2 cellular contexts compared by ENCODE assay signal in the genomic region with DNA sequence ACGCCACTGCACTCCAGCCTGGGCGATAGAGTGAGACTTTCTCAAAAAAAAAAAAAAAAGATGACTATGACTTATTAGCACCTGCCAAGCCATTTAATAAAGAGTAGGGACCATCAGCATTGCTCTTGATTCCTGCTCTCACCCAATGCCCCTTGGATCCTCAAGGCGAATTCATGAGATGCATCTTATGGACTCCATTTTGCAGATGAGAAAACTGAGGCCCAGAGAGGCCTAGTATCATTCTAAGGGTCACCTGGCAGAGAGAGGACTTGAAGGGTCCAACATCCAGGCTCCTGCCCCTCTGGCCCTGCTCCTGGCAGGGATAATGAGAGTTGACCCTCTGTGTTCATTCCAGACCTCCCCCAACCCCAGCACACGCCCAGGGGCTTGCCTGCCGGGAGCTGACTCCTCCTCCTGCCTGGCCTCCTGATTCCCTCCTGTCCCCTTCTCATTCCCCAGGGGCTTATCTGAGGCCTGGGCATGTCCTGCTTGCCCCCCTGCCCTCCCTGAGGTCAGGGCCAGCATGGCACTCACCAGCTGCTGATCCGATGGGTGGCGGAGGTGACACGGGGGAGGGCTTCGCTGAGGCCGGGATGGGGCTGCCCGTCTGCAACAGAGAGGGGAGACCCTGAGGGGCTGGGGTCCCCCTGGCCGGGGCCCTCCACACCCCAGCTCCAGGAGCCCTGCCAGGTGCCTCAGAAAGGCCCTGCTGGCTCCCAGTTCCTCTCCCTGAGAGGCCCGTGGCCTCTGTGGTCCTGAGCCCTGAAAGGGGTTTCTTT.
TF ChIP-seq lines count a peak whose summit lies in the region.

No MANE protein-coding gene starts in this region.

TF ChIP-seq in IMR-90, 13 proteins besides CTCF, POLR2A, EP300 and RAD21:
- no peak for TF ChIP-seq MAZ (IDR thresholded peaks at IDR 0.05; ENCODE audit: borderline replicate concordance, low read depth, low read length)
- TF ChIP-seq RFX5 (IDR thresholded peaks at IDR 0.05; ENCODE audit: low read depth, low read length), result no peak
- no peak for TF ChIP-seq CHD1 (IDR thresholded peaks at IDR 0.05; ENCODE audit: low read depth, low read length)
- TF ChIP-seq, protein P1, sequence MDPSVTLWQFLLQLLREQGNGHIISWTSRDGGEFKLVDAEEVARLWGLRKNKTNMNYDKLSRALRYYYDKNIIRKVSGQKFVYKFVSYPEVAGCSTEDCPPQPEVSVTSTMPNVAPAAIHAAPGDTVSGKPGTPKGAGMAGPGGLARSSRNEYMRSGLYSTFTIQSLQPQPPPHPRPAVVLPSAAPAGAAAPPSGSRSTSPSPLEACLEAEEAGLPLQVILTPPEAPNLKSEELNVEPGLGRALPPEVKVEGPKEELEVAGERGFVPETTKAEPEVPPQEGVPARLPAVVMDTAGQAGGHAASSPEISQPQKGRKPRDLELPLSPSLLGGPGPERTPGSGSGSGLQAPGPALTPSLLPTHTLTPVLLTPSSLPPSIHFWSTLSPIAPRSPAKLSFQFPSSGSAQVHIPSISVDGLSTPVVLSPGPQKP (IDR thresholded peaks at IDR 0.05; ENCODE audit: borderline replicate concordance, low read depth, low read length), result no peak
- no peak for TF ChIP-seq CEBPB (IDR thresholded peaks at IDR 0.05; ENCODE audit: low read depth, low read length)
- TF ChIP-seq RCOR1 (IDR thresholded peaks at IDR 0.05; ENCODE audit: insufficient replicate concordance, low read length), result no peak
- TF ChIP-seq SMC3 (IDR thresholded peaks at IDR 0.05; ENCODE audit: low read depth, low read length), result no peak
- no peak for TF ChIP-seq BHLHE40 (IDR thresholded peaks at IDR 0.05; ENCODE audit: low read depth, low read length)
- TF ChIP-seq, protein P2, sequence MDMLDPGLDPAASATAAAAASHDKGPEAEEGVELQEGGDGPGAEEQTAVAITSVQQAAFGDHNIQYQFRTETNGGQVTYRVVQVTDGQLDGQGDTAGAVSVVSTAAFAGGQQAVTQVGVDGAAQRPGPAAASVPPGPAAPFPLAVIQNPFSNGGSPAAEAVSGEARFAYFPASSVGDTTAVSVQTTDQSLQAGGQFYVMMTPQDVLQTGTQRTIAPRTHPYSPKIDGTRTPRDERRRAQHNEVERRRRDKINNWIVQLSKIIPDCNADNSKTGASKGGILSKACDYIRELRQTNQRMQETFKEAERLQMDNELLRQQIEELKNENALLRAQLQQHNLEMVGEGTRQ (IDR thresholded peaks at IDR 0.05; ENCODE audit: low read depth, low read length), result no peak
- TF ChIP-seq MAFK (IDR thresholded peaks at IDR 0.05; ENCODE audit: low read depth, low read length), result no peak
- TF ChIP-seq NFE2L2 (IDR thresholded peaks at IDR 0.05; ENCODE audit: low read depth, low read length), result no peak
- TF ChIP-seq MXI1 (IDR thresholded peaks at IDR 0.05; ENCODE audit: borderline replicate concordance, low read depth, low read length), result no peak
- TF ChIP-seq FOS (IDR thresholded peaks at IDR 0.05; ENCODE audit: low read depth, low read length), result no peak

TF ChIP-seq in H1, 55 proteins besides CTCF, POLR2A, EP300 and RAD21:
- no peak for TF ChIP-seq POLR2AphosphoS5 (IDR thresholded peaks at IDR 0.05; ENCODE audit: low read depth, low read length)
- TF ChIP-seq MAFK (IDR thresholded peaks at IDR 0.05; ENCODE audit: low read depth, low read length), result no peak
- no peak for TF ChIP-seq TAF7 (optimal IDR thresholded peaks at IDR 0.05; ENCODE audit: borderline replicate concordance, low read depth, low read length)
- TF ChIP-seq EZH2 (IDR thresholded peaks at IDR 0.05; ENCODE audit: low read depth, low read length, severe bottlenecking), result no peak
- TF ChIP-seq CHD1 (IDR thresholded peaks at IDR 0.05; ENCODE audit: low read depth, low read length), result no peak
- no peak for TF ChIP-seq SAP30 (IDR thresholded peaks at IDR 0.05; ENCODE audit: insufficient read depth, insufficient replicate concordance, low read length)
- TF ChIP-seq SP4 (IDR thresholded peaks at IDR 0.05; ENCODE audit: low read length), result no peak
- TF ChIP-seq, protein P2 (IDR thresholded peaks at IDR 0.05; ENCODE audit: low read length), result no peak
- TF ChIP-seq, protein P3, sequence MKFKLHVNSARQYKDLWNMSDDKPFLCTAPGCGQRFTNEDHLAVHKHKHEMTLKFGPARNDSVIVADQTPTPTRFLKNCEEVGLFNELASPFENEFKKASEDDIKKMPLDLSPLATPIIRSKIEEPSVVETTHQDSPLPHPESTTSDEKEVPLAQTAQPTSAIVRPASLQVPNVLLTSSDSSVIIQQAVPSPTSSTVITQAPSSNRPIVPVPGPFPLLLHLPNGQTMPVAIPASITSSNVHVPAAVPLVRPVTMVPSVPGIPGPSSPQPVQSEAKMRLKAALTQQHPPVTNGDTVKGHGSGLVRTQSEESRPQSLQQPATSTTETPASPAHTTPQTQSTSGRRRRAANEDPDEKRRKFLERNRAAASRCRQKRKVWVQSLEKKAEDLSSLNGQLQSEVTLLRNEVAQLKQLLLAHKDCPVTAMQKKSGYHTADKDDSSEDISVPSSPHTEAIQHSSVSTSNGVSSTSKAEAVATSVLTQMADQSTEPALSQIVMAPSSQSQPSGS (IDR thresholded peaks at IDR 0.05; ENCODE audit: low read length), result no peak
- TF ChIP-seq BRCA1 (IDR thresholded peaks at IDR 0.05; ENCODE audit: low read depth, low read length), result no peak
- TF ChIP-seq SRF (IDR thresholded peaks at IDR 0.05; ENCODE audit: low read depth, low read length), result no peak
TF ChIP-seq in H1: peak in this region for 0.
